12 cellular contexts compared by ENCODE assay signal in the genomic region with DNA sequence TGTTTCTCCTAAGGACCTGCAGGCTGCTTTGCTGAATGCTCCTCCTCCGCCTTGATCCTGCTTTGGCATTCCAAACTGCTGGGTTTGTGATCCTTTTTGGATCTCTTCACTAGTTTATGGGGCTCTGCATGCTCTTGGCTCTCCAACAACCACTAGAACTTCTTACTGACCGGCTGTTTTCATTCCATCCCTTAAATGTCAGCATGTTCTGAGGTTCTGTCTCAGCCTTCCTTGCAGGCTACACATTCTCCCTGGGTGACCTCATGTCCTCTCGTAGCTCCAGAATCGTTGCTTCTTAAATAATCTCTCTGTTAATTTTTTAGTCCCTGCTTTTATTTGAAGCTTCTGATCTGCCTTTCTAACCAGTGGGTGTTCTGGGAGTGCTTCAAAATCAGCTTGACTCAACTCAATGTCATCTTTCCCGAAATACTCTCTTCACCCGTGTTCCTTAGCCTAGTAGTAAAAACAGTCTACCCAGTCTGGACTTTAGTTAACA.
DNase-seq lines count a peak whose midpoint lies in the region; ATAC-seq and TF ChIP-seq lines count a peak whose summit lies in the region.
"Had no signal": no experiment of that assay in that cellular context is flagged by ENCODE, and none has a peak within 500 bp of the region (broad histone marks: within the 10 kb centered on the region; RNA-seq: fewer than 3 reads in every experiment).

No MANE protein-coding gene starts in this region.

- H3K4me1 ChIP-seq in GM23248 (ENCODE audit: insufficient read depth) (peaks cover 36% of the 10 kb centered on the region), left lung (peaks cover 0 to 3% of the 10 kb centered on the region in 2 donors), suprapubic skin (peaks cover 15% of the 10 kb centered on the region), PC-9 (replicated peaks; ENCODE audit: insufficient read depth) (no peaks in the 10 kb centered on the region)

- H3K27me3 ChIP-seq in GM23248 (replicated peaks; ENCODE audit: insufficient read depth) (no peaks in the 10 kb centered on the region), left lung (peaks cover 0 to 21% of the 10 kb centered on the region in 2 donors), suprapubic skin (no peaks in the 10 kb centered on the region), PC-9 (ENCODE audit: insufficient read depth, low read depth) (no peaks in the 10 kb centered on the region)

- peaks cover 41% of the 10 kb centered on the region for H3F3A ChIP-seq in GM23248 (ENCODE audit: insufficient read depth)
- H3F3A ChIP-seq in PC-9 (ENCODE audit: insufficient read depth, low read depth): no peaks in the 10 kb centered on the region

- DNase-seq in GM23248: peak; percentile 99
- peak; percentile 85 for DNase-seq in choroid plexus epithelial cell (ENCODE audit: low read depth)
- no peak for DNase-seq in left lung
- DNase-seq in suprapubic skin (ENCODE audit: low spot score in 2 of 2): no peak
- DNase-seq in PC-9: no peak
- DNase-seq: Kasumi-1; natural killer cell; NCI-H524; stimulated activated CD4-positive, alpha-beta T cell treated with anti-CD3 and anti-CD28 coated beads, Interleukin-2, amount 100 ng/mL, for 48 hours had no signal

- CTCF ChIA-PET in PC-9 (lab: Charles Lee): no interaction called here

- TF ChIP-seq CTCF in choroid plexus epithelial cell (conservative IDR thresholded peaks at IDR 0.05; ENCODE audit: low read depth, low read length): no peak
- no peak for TF ChIP-seq CTCF in left lung (IDR thresholded peaks at IDR 0.05)
- no peak for TF ChIP-seq CTCF in suprapubic skin (IDR thresholded peaks at IDR 0.05)
- TF ChIP-seq CTCF in PC-9 (conservative IDR thresholded peaks at IDR 0.05): no peak

- POLR2A ChIA-PET in PC-9 (lab: Charles Lee; ENCODE audit: unreplicated experiment): no interaction called here

- H3K4me2 ChIP-seq in GM23248 (ENCODE audit: unreplicated experiment) (peak overlapping the region; percentile 54), PC-9 (no peak overlapping the region)

- H3K36me3 ChIP-seq in GM23248 (ENCODE audit: low read depth) (no peaks in the 10 kb centered on the region), left lung (no peaks in the 10 kb centered on the region), suprapubic skin (no peaks in the 10 kb centered on the region), PC-9 (ENCODE audit: low read depth) (no peaks in the 10 kb centered on the region)

- in situ Hi-C loops in GM23248 (cut with MboI): loop anchor here (5.0 kb wide), 1 partner anchor 1113 kb away; no protein-coding TSS in a partner anchor

- BruUV-seq in PC-9 (replicated peaks; lab: Mats Ljungman, UMichigan): no TSS peak

- H4K20me1 ChIP-seq in GM23248 (ENCODE audit: insufficient read depth) (no peaks in the 10 kb centered on the region), PC-9 (ENCODE audit: insufficient read depth) (peaks cover 5% of the 10 kb centered on the region; the same call in 1 of the 2 replicates)

- H3K9me2 ChIP-seq in GM23248 (ENCODE audit: insufficient read depth) (no peaks in the 10 kb centered on the region), PC-9 (ENCODE audit: insufficient read depth) (no peaks in the 10 kb centered on the region)

- peak; percentile 24 for TF ChIP-seq EP300 in suprapubic skin (IDR thresholded peaks at IDR 0.05)

- H2AFZ ChIP-seq in GM23248 (peak overlapping the region; percentile 59), PC-9 (no peak overlapping the region)

- ATAC-seq in left lung: peak; percentile 72
- no peak for ATAC-seq in HG03039 (IDR thresholded peaks at IDR 0.05; ENCODE audit: unreplicated experiment)
- no peak for ATAC-seq in HG03342 (IDR thresholded peaks at IDR 0.05; ENCODE audit: unreplicated experiment)
- ATAC-seq in GM19397 (IDR thresholded peaks at IDR 0.05; ENCODE audit: unreplicated experiment): no peak
- ATAC-seq: natural killer cell had no signal

- H3K4me3 ChIP-seq in GM23248 (peak overlapping the region; percentile 53), choroid plexus epithelial cell (ENCODE audit: low read depth, low read length) (no peak overlapping the region), left lung (no peak overlapping the region), suprapubic skin (no peak overlapping the region), PC-9 (no peak overlapping the region)

- H3K27ac ChIP-seq in GM23248 (peak overlapping the region; percentile 63), left lung (peak overlapping the region; percentile 34), suprapubic skin (peak overlapping the region; percentile 70), PC-9 (no peak overlapping the region)

- no peak for TF ChIP-seq POLR2A in suprapubic skin (IDR thresholded peaks at IDR 0.05)

- H3K79me2 ChIP-seq in GM23248 (ENCODE audit: insufficient read depth): no peaks in the 10 kb centered on the region
- no peaks in the 10 kb centered on the region for H3K79me2 ChIP-seq in PC-9 (ENCODE audit: low read depth)

- WGBS in GM23248 (ENCODE audit: low coverage in 1 of 2, low lambda C conversion rate in 2 of 2, missing lambda C conversion rate in 2 of 2), 2 experiments: 2% methylated on average over 6 of the region's 6 CpGs
- WGBS in suprapubic skin: 55% methylated on average over 6 of the region's 6 CpGs

- intact Hi-C loops in left lung (cut with DNase I) (no loop called here), PC-9 (cut with micrococcal nuclease; ENCODE audit: unreplicated experiment) (no loop called here)

- no peaks in the 10 kb centered on the region for H3K9me3 ChIP-seq in GM23248 (ENCODE audit: low read depth)
- H3K9me3 ChIP-seq in left lung: no peaks in the 10 kb centered on the region
- H3K9me3 ChIP-seq in suprapubic skin: no peaks in the 10 kb centered on the region
- H3K9me3 ChIP-seq in PC-9 (ENCODE audit: insufficient read depth, low read depth): no peaks in the 10 kb centered on the region

- peak overlapping the region; percentile 42 for H3K9ac ChIP-seq in GM23248

Comparison
In these comparisons a context has a peak if more than half of its experiments do, and no peak if none do; other contexts are left out.
1. DNase-seq: peak in GM23248 (single experiment) and choroid plexus epithelial cell (single experiment); none in left lung (0 of 2), suprapubic skin (0 of 2) and PC-9 (0 of 2).